Comparison of ENCODE assay signal across 15 cellular contexts in genomic region chr6:15398657-15399287, GRCh38.
A peak's percentile ranks its signal among the peaks of the same experiment; 100 is the strongest.
DNase-seq lines count a peak whose midpoint lies in the region; ATAC-seq and TF ChIP-seq lines count a peak whose summit lies in the region.
"Had no signal": no experiment of that assay in that cellular context is flagged by ENCODE, and none has a peak within 500 bp of the region (broad histone marks: within the 10 kb centered on the region; RNA-seq: fewer than 3 reads in every experiment).

No MANE protein-coding gene starts in this region.

- no peak overlapping the region for H3K27ac ChIP-seq in GM23248
- H3K27ac ChIP-seq: epithelial cell of prostate had no signal

- peaks cover 100% of the 10 kb centered on the region for H3K79me2 ChIP-seq in GM23248 (ENCODE audit: insufficient read depth)

- TF ChIP-seq CTCF in GM10248 (IDR thresholded peaks at IDR 0.05; ENCODE audit: control extremely low read depth, extremely low read depth, low read depth, missing control alignments) = no peak

- no peaks in the 10 kb centered on the region for H3K9me3 ChIP-seq in GM23248 (ENCODE audit: low read depth)

- H3K4me1 Mint-ChIP-seq in immature natural killer cell = peaks cover 55 to 81% of the 10 kb centered on the region in 2 donors

- H3K9me3 Mint-ChIP-seq in immature natural killer cell = no peaks in the 10 kb centered on the region

- H2AFZ ChIP-seq in GM23248 = no peak overlapping the region

- no peaks in the 10 kb centered on the region; the same call in 1 of the 2 replicates for H4K20me1 ChIP-seq in GM23248 (ENCODE audit: insufficient read depth)

- no peak overlapping the region for H3K9ac ChIP-seq in GM23248

- H3K9me2 ChIP-seq in GM23248 (ENCODE audit: insufficient read depth) = no peaks in the 10 kb centered on the region

- ATAC-seq in GM21423 (IDR thresholded peaks at IDR 0.05; ENCODE audit: unreplicated experiment) (peak; percentile 74), GM21576 (IDR thresholded peaks at IDR 0.05; ENCODE audit: unreplicated experiment) (no peak)
- ATAC-seq: HCT116, left lobe of liver had no signal

- no peaks in the 10 kb centered on the region for H3K36me3 ChIP-seq in GM23248 (ENCODE audit: low read depth)

- intact Hi-C loops in posterior cingulate gyrus (cut with DNase I) = loop anchor here (10.0 kb wide), 1 partner anchor 1184 kb away; no protein-coding TSS in a partner anchor

- peak overlapping the region; percentile 46 to 75 (median 71) for H3K4me3 Mint-ChIP-seq in immature natural killer cell

- no peak overlapping the region for H3K4me2 ChIP-seq in GM23248 (ENCODE audit: unreplicated experiment)

- H3K27me3 Mint-ChIP-seq in immature natural killer cell (ENCODE audit: low read depth in 3 of 3) = peaks cover 2 to 13% (median 4%) of the 10 kb centered on the region in 3 donors

- H3K27me3 ChIP-seq in GM23248 (replicated peaks; ENCODE audit: insufficient read depth) = no peaks in the 10 kb centered on the region

- peaks cover 11% of the 10 kb centered on the region; the same call in 1 of the 2 replicates for H3F3A ChIP-seq in GM23248 (ENCODE audit: insufficient read depth)

- WGBS in GM23248 (ENCODE audit: low coverage in 1 of 2, low lambda C conversion rate in 2 of 2, missing lambda C conversion rate in 2 of 2), 2 experiments = 88 to 89% methylated on average over 8 of the region's 8 CpGs

- in situ Hi-C loops in KBM-7 (cut with MboI; ENCODE audit: low pct_unique_long_range_greater_than_20kb, low sequenced_read_pairs) (no loop called here), GM23248 (cut with MboI) (no loop called here)

- no peaks in the 10 kb centered on the region for H3K36me3 Mint-ChIP-seq in immature natural killer cell

- POLR2A ChIA-PET in GM10248 (lab: Yijun Ruan, JAX) = interaction anchor here (0.7 kb wide), 1 partner anchor 34 kb away, joined by 3 read pairs; no protein-coding TSS in a partner anchor

- H3K4me1 ChIP-seq in GM23248 (ENCODE audit: insufficient read depth) = peaks cover 34% of the 10 kb centered on the region

- H3K27ac Mint-ChIP-seq in immature natural killer cell = peak overlapping the region in 5 of 6 donors; percentile 43 to 82 (median 58)

- no peak overlapping the region for H3K4me3 ChIP-seq in GM23248

- CTCF ChIA-PET in GM10248 (lab: Yijun Ruan, JAX) = interaction anchor here (1.3 to 7.5 kb wide), 5 partner anchors 10 to 41 kb away, joined by 3 to 78 read pairs (median 9); no protein-coding TSS in a partner anchor

- DNase-seq in GM10248 (ENCODE audit: extremely low spot score) (peak; percentile 68), KBM-7 (peak; percentile 71), immature natural killer cell (no peak), GM23248 (no peak), posterior cingulate gyrus (no peak)
- no peak for DNase-seq in stimulated activated naive CD4-positive, alpha-beta T cell treated with Interleukin-2 at 50 U/mL for 16 hours (lab: John Stamatoyannopoulos, UW)
- DNase-seq: activated gamma-delta T cell treated with Interleukin-2 at 50 U/mL for 16 hours, DMS79, NCI-H1092 treated with DMSO at 0.1 percent for 48 hours, SIG-M5 had no signal

Comparison
In these comparisons a context has a peak if more than half of its experiments do, and no peak if none do; other contexts are left out.
1. DNase-seq: peak in GM10248 (single experiment) and KBM-7 (single experiment); none in immature natural killer cell (0 of 3), GM23248 (single experiment), stimulated activated naive CD4-positive, alpha-beta T cell treated with Interleukin-2 at 50 U/mL for 16 hours (single experiment) and posterior cingulate gyrus (0 of 10).